ENCODE assay signal across 15 cellular contexts in genomic region chr15:62453979-62454378, GRCh38.
DNase-seq lines count a peak whose midpoint lies in the region; ATAC-seq and TF ChIP-seq lines count a peak whose summit lies in the region.
"Had no signal": no experiment of that assay in that cellular context is flagged by ENCODE, and none has a peak within 500 bp of the region (broad histone marks: within the 10 kb centered on the region; RNA-seq: fewer than 3 reads in every experiment).

No MANE protein-coding gene starts in this region.

- WGBS in suprapubic skin = 81% methylated on average over 5 of the region's 5 CpGs

- peak; percentile 60 for ATAC-seq in sciatic nerve
- ATAC-seq in GM18520 (IDR thresholded peaks at IDR 0.05; ENCODE audit: unreplicated experiment) = no peak
- no peak for ATAC-seq in left lung

- no peaks in the 10 kb centered on the region for H3K9me3 ChIP-seq in SJCRH30 (replicated peaks)
- no peaks in the 10 kb centered on the region for H3K9me3 ChIP-seq in fibroblast of lung (ENCODE audit: control insufficient read depth, insufficient read depth, low read depth, low read length)
- no peaks in the 10 kb centered on the region for H3K9me3 ChIP-seq in left lung
- H3K9me3 ChIP-seq in suprapubic skin = no peaks in the 10 kb centered on the region
- H3K9me3 ChIP-seq: ovary had no signal

- H3K4me2 ChIP-seq in fibroblast of lung (ENCODE audit: extremely low read depth, insufficient read depth, low read length) = peak overlapping the region; percentile 79

- no peak for TF ChIP-seq POLR2A in suprapubic skin (IDR thresholded peaks at IDR 0.05)

- no peaks in the 10 kb centered on the region for H3K36me3 ChIP-seq in SJCRH30
- no peaks in the 10 kb centered on the region for H3K36me3 ChIP-seq in fibroblast of lung (ENCODE audit: control insufficient read depth, insufficient read depth, low read length)
- no peaks in the 10 kb centered on the region for H3K36me3 ChIP-seq in left lung
- H3K36me3 ChIP-seq in suprapubic skin = no peaks in the 10 kb centered on the region
- H3K36me3 ChIP-seq: ovary had no signal

- H3K27ac ChIP-seq in SJCRH30 = peak overlapping the region; percentile 68
- peak overlapping the region; percentile 72 for H3K27ac ChIP-seq in fibroblast of lung (ENCODE audit: insufficient read depth, low read length)
- H3K27ac ChIP-seq in left lung = peak overlapping the region in 1 of 2 donors; percentile 10
- no peak overlapping the region for H3K27ac ChIP-seq in suprapubic skin
- H3K27ac ChIP-seq: ovary had no signal

- TF ChIP-seq CTCF in fibroblast of lung (conservative IDR thresholded peaks at IDR 0.05 in 1 of 2, IDR thresholded peaks at IDR 0.05 in 1 of 2; ENCODE audit: low read depth in 1 of 2, low read length in 2 of 2) = no peak
- no peak for TF ChIP-seq CTCF in left lung (IDR thresholded peaks at IDR 0.05)
- no peak for TF ChIP-seq CTCF in suprapubic skin (IDR thresholded peaks at IDR 0.05)

- H4K20me1 ChIP-seq in fibroblast of lung (ENCODE audit: control insufficient read depth, extremely low read depth, insufficient read depth, low read length) = no peaks in the 10 kb centered on the region

- no peak for TF ChIP-seq EP300 in suprapubic skin (IDR thresholded peaks at IDR 0.05)

- H3K4me1 ChIP-seq in SJCRH30 = peaks cover 36% of the 10 kb centered on the region
- H3K4me1 ChIP-seq in fibroblast of lung (ENCODE audit: control insufficient read depth, extremely low read depth, insufficient read depth, low read length) = peaks cover 22% of the 10 kb centered on the region
- no peaks in the 10 kb centered on the region for H3K4me1 ChIP-seq in left lung
- H3K4me1 ChIP-seq in suprapubic skin = peaks cover 8% of the 10 kb centered on the region

- H2AFZ ChIP-seq in fibroblast of lung (ENCODE audit: low read length) = no peak overlapping the region

- DNase-seq in EH (ENCODE audit: low read depth) (peak; percentile 78), SJCRH30 (no peak), fibroblast of lung (ENCODE audit: low read depth in 2 of 2) (peak; percentile 59 to 72), sciatic nerve (ENCODE audit: low spot score) (no peak), left lung (no peak), suprapubic skin (ENCODE audit: low spot score in 2 of 2) (no peak), NCI-H2171 treated with DMSO at 0.1 percent for 48 hours (lab: John Stamatoyannopoulos, UW) (no peak)
- DNase-seq: activated CD4-positive, alpha-beta T cell treated with anti-CD3 and anti-CD28 coated beads, Interleukin-2, amount 10 ng/mL, durations not matched to agents 7 days and 5 days; CD4-positive, alpha-beta T cell; NCI-H1105; NCI-H526 treated with DMSO at 0.1 percent for 48 hours; ovary; stimulated activated CD4-positive, alpha-beta T cell treated with anti-CD3 and anti-CD28 coated beads, Interleukin-4, amount 100 ng/mL, for 1 hour; stimulated activated naive CD4-positive, alpha-beta T cell had no signal

- H3K79me2 ChIP-seq in fibroblast of lung (ENCODE audit: control insufficient read depth, insufficient read depth, low read length) = no peaks in the 10 kb centered on the region

- H3K27me3 ChIP-seq in SJCRH30 (no peaks in the 10 kb centered on the region), fibroblast of lung (ENCODE audit: control insufficient read depth, insufficient read depth, low read length) (no peaks in the 10 kb centered on the region), left lung (no peaks in the 10 kb centered on the region), suprapubic skin (no peaks in the 10 kb centered on the region)
- H3K27me3 ChIP-seq: ovary had no signal

- intact Hi-C loops in sciatic nerve (cut with DNase I) (no loop called here), left lung (cut with DNase I) (no loop called here)

- H3K4me3 ChIP-seq in SJCRH30 = peak overlapping the region; percentile 12
- no peak overlapping the region for H3K4me3 ChIP-seq in fibroblast of lung (replicated peaks in 1 of 4; ENCODE audit: control extremely low read depth in 1 of 4, insufficient read depth in 1 of 4, low read depth in 3 of 4, low read length in 4 of 4)
- H3K4me3 ChIP-seq in left lung = no peak overlapping the region
- H3K4me3 ChIP-seq in suprapubic skin = no peak overlapping the region
- H3K4me3 ChIP-seq: ovary had no signal

- H3K9ac ChIP-seq in fibroblast of lung (ENCODE audit: insufficient read depth, low read length) = no peak overlapping the region

Comparison
In these comparisons a context has a peak if more than half of its experiments do, and no peak if none do; other contexts are left out.
1. DNase-seq: peak in EH (single experiment) and fibroblast of lung (2 of 2); none in SJCRH30 (0 of 2), sciatic nerve (single experiment), left lung (0 of 2), suprapubic skin (0 of 2) and NCI-H2171 treated with DMSO at 0.1 percent for 48 hours (single experiment).